ENCODE assay signal across 8 cellular contexts in genomic region chr12:66303316-66303804, GRCh38. TPM values are rescaled to one million over a fixed set of nuclear protein-coding genes. Genes with fewer than 3 reads are reported as not detected.
A peak's percentile ranks its signal among the peaks of the same experiment; 100 is the strongest.
DNase-seq lines count a peak whose midpoint lies in the region; ATAC-seq and TF ChIP-seq lines count a peak whose summit lies in the region.
"Not testable (repeated sequence)": the region's sequence is repeated elsewhere in the genome, so short reads cannot be mapped to it uniquely, and the experiment has no call there.

No MANE protein-coding gene starts in this region.

- peaks cover 50% of the 10 kb centered on the region for H3K4me1 Mint-ChIP-seq in brain
- H3K4me1 Mint-ChIP-seq in immature natural killer cell, result peaks cover 46 to 71% of the 10 kb centered on the region in 2 donors

- not testable (repeated sequence) for TF ChIP-seq CTCF in HFF-Myc (IDR thresholded peaks at IDR 0.05; ENCODE audit: low read depth, low read length, missing control alignments); WI38 (IDR thresholded peaks at IDR 0.05; ENCODE audit: low read depth, low read length); brain (conservative IDR thresholded peaks at IDR 0.05)

- ATAC-seq in GM19025 (IDR thresholded peaks at IDR 0.05; ENCODE audit: low read depth, unreplicated experiment) (peak; percentile 37), HG03558 (IDR thresholded peaks at IDR 0.05; ENCODE audit: extremely low read depth, unreplicated experiment) (peak; percentile 33)

- H3K4me3 Mint-ChIP-seq in brain (peak overlapping the region; percentile 94 to 99 (median 99)), immature natural killer cell (peak overlapping the region; percentile 98 to 99 (median 99))

- not testable (repeated sequence) for H3K9me3 Mint-ChIP-seq in brain, immature natural killer cell

- DNase-seq in CD1c-positive myeloid dendritic cell (ENCODE audit: extremely low spot score) (peak; percentile 21), immature natural killer cell (peak; percentile 61 to 63 (median 61))
- DNase-seq in HFF-Myc (ENCODE audit: extremely low read depth, low read depth), result not testable (repeated sequence)

- H3K27ac ChIP-seq in skin epidermis, result peak overlapping the region in 10 of 21 experiments; percentile 6 to 91 (median 76)

- peak overlapping the region; percentile 85 for H3K4me3 ChIP-seq in HFF-Myc (replicated peaks; ENCODE audit: low read depth, low read length)
- H3K4me3 ChIP-seq in WI38 (ENCODE audit: low read depth, low read length), result peak overlapping the region; percentile 90
- H3K4me3 ChIP-seq in skin epidermis, result peak overlapping the region; percentile 57 to 80 (median 66)

- not testable (repeated sequence) for H3K36me3 Mint-ChIP-seq in brain
- peaks cover 0 to 14% (median 7%) of the 10 kb centered on the region in 3 donors for H3K36me3 Mint-ChIP-seq in immature natural killer cell

- H3K27ac Mint-ChIP-seq in brain (peak overlapping the region in 3 of 5 experiments; percentile 21 to 98 (median 38)), immature natural killer cell (peak overlapping the region; percentile 87 to 99 (median 93))

- H3K27me3 Mint-ChIP-seq in brain, result peaks cover 17% of the 10 kb centered on the region
- H3K27me3 Mint-ChIP-seq in immature natural killer cell (ENCODE audit: low read depth in 3 of 3), result peaks cover 7 to 11% (median 11%) of the 10 kb centered on the region in 3 donors

RNA-seq across cellular contexts. Expression of gene HELB, which starts 1.1 kb away (rescaled TPM):
- 0.15 TPM for polyA plus RNA-seq in brain (ENCODE audit: insufficient read depth, low read depth, low replicate concordance)
- polyA plus RNA-seq in immature natural killer cell, result 10 to 100 TPM in 2 of 3 donors, 1 to 10 TPM in 1; 8.3 to 13.7 (median 10.5) TPM
